Comparison of ENCODE assay signal across 1 cellular context in genomic region chr12:50018968-50019367, GRCh38.
TF ChIP-seq lines count a peak whose summit lies in the region.

No MANE protein-coding gene starts in this region.

TF ChIP-seq in IMR-90, 13 proteins besides CTCF, POLR2A, EP300 and RAD21:
- TF ChIP-seq MAZ (IDR thresholded peaks at IDR 0.05; ENCODE audit: borderline replicate concordance, low read depth, low read length), result no peak
- TF ChIP-seq FOS (IDR thresholded peaks at IDR 0.05; ENCODE audit: low read depth, low read length), result no peak
- no peak for TF ChIP-seq USF2 (IDR thresholded peaks at IDR 0.05; ENCODE audit: low read depth, low read length)
- no peak for TF ChIP-seq ELK1 (IDR thresholded peaks at IDR 0.05; ENCODE audit: borderline replicate concordance, low read depth, low read length)
- no peak for TF ChIP-seq MXI1 (IDR thresholded peaks at IDR 0.05; ENCODE audit: borderline replicate concordance, low read depth, low read length)
- no peak for TF ChIP-seq CHD1 (IDR thresholded peaks at IDR 0.05; ENCODE audit: low read depth, low read length)
- TF ChIP-seq RFX5 (IDR thresholded peaks at IDR 0.05; ENCODE audit: low read depth, low read length), result no peak
- TF ChIP-seq RCOR1 (IDR thresholded peaks at IDR 0.05; ENCODE audit: insufficient replicate concordance, low read length), result no peak
- no peak for TF ChIP-seq SMC3 (IDR thresholded peaks at IDR 0.05; ENCODE audit: low read depth, low read length)
- TF ChIP-seq NFE2L2 (IDR thresholded peaks at IDR 0.05; ENCODE audit: low read depth, low read length), result no peak
